17 cellular contexts compared by ENCODE assay signal in the genomic region with DNA sequence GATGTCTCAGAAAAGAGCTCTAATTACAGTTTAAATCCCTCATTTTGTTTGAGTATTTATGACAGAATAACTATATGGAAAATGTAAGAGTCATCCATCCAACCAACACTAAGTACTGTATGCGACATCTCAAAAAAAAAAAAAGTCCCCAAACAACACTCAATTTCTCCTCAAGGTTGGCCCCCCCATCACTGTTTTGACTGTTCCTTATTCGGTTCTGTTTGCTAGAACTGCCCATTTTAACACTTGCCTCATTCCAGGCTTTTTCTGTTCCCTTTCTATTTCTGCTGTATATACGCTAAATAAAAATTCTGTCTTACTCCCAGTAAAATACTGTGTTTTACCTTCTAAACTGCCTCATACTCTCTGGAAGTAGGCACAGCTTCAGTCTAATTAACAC. TPM values are rescaled to one million over a fixed set of nuclear protein-coding genes. Genes with fewer than 3 reads are reported as not detected.
A peak's percentile ranks its signal among the peaks of the same experiment; 100 is the strongest.
DNase-seq lines count a peak whose midpoint lies in the region; ATAC-seq and TF ChIP-seq lines count a peak whose summit lies in the region.
"Had no signal": no experiment of that assay in that cellular context is flagged by ENCODE, and none has a peak within 500 bp of the region (broad histone marks: within the 10 kb centered on the region; RNA-seq: fewer than 3 reads in every experiment).

No MANE protein-coding gene starts in this region.

- H3K27ac Mint-ChIP-seq in neural progenitor cell, result peak overlapping the region; percentile 12
- H3K27ac Mint-ChIP-seq: CD4-positive, alpha-beta memory T cell had no signal

- no peaks in the 10 kb centered on the region for H3K9me3 ChIP-seq in neural progenitor cell (ENCODE audit: low read depth)
- H3K9me3 ChIP-seq: A549, BE2C, HAP-1 had no signal

- H3K36me3 ChIP-seq in neural progenitor cell, result no peaks in the 10 kb centered on the region
- H3K36me3 ChIP-seq: BE2C, HAP-1 had no signal

- H3K9me3 Mint-ChIP-seq in neural progenitor cell, result peaks cover 11% of the 10 kb centered on the region

- peaks cover 34% of the 10 kb centered on the region for H3K36me3 Mint-ChIP-seq in neural progenitor cell
- H3K36me3 Mint-ChIP-seq: CD4-positive, alpha-beta memory T cell had no signal

- TF ChIP-seq CTCF in GM20000 (IDR thresholded peaks at IDR 0.05; ENCODE audit: extremely low read depth, missing control alignments) (no peak), neural progenitor cell (IDR thresholded peaks at IDR 0.05) (no peak)

- H4K20me1 ChIP-seq in neural progenitor cell (ENCODE audit: low read depth), result no peaks in the 10 kb centered on the region

- no peak overlapping the region for H3K4me2 ChIP-seq in neural progenitor cell
- H3K4me2 ChIP-seq: A549 had no signal

- H3K4me1 Mint-ChIP-seq in neural progenitor cell, result peaks cover 25% of the 10 kb centered on the region
- H3K4me1 Mint-ChIP-seq: CD4-positive, alpha-beta memory T cell had no signal

- peaks cover 2% of the 10 kb centered on the region for H3K27me3 Mint-ChIP-seq in neural progenitor cell (ENCODE audit: insufficient read depth, low read depth)

- H3K27ac ChIP-seq in angular gyrus (ENCODE audit: low read depth, low read length), result peak overlapping the region; percentile 4
- H3K27ac ChIP-seq in neural progenitor cell, result no peak overlapping the region
- H3K27ac ChIP-seq: A549, C4-2B had no signal

- no peaks in the 10 kb centered on the region for H3K27me3 ChIP-seq in neural progenitor cell
- H3K27me3 ChIP-seq: BE2C had no signal

- no peak overlapping the region for H2AFZ ChIP-seq in neural progenitor cell (replicated peaks)

- H3F3A ChIP-seq in neural progenitor cell (ENCODE audit: low read depth), result peaks cover 3% of the 10 kb centered on the region

- H3K4me3 ChIP-seq in neural progenitor cell, result no peak overlapping the region
- H3K4me3 ChIP-seq: A549, HAP-1 had no signal

- peaks cover 11% of the 10 kb centered on the region for H3K4me1 ChIP-seq in neural progenitor cell
- H3K4me1 ChIP-seq: A549, BE2C had no signal

- no peak overlapping the region for H3K9ac ChIP-seq in neural progenitor cell

- H3K79me2 ChIP-seq in neural progenitor cell (ENCODE audit: low read depth), result peaks cover 19% of the 10 kb centered on the region

- DNase-seq in GM20000 (ENCODE audit: low spot score) (peak; percentile 30), neural progenitor cell (ENCODE audit: low spot score) (no peak), kidney tubule cell (ENCODE audit: low spot score) (no peak), inferior parietal cortex (ENCODE audit: extremely low spot score) (no peak)
- DNase-seq: BE2C; CD4-positive, alpha-beta memory T cell; DMS153; DMS79 treated with DMSO at 0.1 percent for 48 hours; EL; IMR-90; KBM-7 had no signal

- no peak overlapping the region for H3K4me3 Mint-ChIP-seq in neural progenitor cell
- H3K4me3 Mint-ChIP-seq: CD4-positive, alpha-beta memory T cell had no signal

- no peak for ATAC-seq in HG02870 (IDR thresholded peaks at IDR 0.05; ENCODE audit: unreplicated experiment)
- ATAC-seq: A549 had no signal

RNA-seq across cellular contexts. Expression of a gene that starts 25.2 kb away (rescaled TPM):
- total RNA-seq in neural progenitor cell (ENCODE audit: low replicate concordance), result 81.6 and 100 TPM in 2 replicates
- total RNA-seq: CD4-positive, alpha-beta memory T cell; HT-29 had no signal
